ENCODE assay signal across 8 cellular contexts in the genomic region with DNA sequence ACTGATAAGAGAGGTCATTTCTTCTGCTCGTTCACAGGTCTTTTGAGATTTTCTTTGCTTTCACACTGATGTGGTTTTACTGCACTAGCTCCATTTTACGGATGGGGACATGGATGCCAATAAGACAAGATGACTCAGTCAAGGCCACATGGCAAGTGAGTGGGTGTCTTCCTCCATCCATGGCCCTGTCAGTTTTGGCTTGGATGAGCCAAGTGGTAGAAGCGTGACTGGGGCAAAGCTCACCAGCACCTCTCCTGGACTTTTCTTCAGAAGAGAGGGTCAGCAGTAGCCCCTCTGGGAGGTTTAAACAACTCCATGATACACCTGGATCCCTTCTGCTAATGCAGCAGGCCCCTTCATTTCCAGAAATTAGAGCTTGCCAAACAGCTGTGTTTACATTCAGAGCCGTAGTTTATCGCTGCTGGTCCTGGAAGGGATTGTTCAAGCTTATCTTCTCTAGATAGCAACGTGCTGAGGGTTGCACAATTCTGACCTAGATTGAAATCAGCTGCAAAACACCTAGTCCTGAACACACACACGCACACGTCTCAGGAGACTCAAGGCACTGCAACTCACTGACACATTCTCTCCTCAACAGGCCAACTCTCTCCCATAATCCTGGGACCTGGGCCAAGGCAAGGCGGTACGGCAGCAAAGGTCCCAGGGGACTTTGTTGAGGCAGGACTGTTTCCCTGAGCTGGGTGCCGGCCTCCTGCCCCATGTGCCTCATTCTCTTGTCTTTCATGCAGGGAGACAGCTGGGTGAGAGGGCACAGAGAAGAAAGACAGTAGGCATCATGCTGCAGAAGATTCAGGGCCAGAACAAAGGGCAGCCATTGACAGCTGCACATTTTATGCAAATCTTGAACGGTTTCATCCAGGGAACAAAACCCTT. TPM values are rescaled to one million over a fixed set of nuclear protein-coding genes. Genes with fewer than 3 reads are reported as not detected.
DNase-seq lines count a peak whose midpoint lies in the region; ATAC-seq and TF ChIP-seq lines count a peak whose summit lies in the region.

No MANE protein-coding gene starts in this region.

- no peak for TF ChIP-seq CTCF in NB4 (IDR thresholded peaks at IDR 0.05; ENCODE audit: low read depth, low read length)
- no peak for TF ChIP-seq CTCF in left lung (IDR thresholded peaks at IDR 0.05)
- TF ChIP-seq CTCF in uterus (IDR thresholded peaks at IDR 0.05), result peak in 1 of 4 experiments; percentile 4

- peaks cover 88% of the 10 kb centered on the region for H3K4me1 Mint-ChIP-seq in activated naive CD4-positive, alpha-beta T cell treated with anti-CD3 and anti-CD28 coated beads, Interleukin-2, amount 50 U/mL, for 24 hours

- ATAC-seq in left lung (peak; percentile 59), HG03439 (IDR thresholded peaks at IDR 0.05; ENCODE audit: unreplicated experiment) (no peak)

- no peak overlapping the region for H3K4me3 ChIP-seq in NB4 (ENCODE audit: low read depth, low read length)
- no peak overlapping the region for H3K4me3 ChIP-seq in left lung
- no peak overlapping the region for H3K4me3 ChIP-seq in uterus

- TF ChIP-seq POLR2A in NB4 (IDR thresholded peaks at IDR 0.05; ENCODE audit: extremely low read depth, insufficient read length), result no peak
- no peak for TF ChIP-seq POLR2A in uterus (IDR thresholded peaks at IDR 0.05)

- H3K27me3 ChIP-seq in left lung (no peaks in the 10 kb centered on the region), uterus (no peaks in the 10 kb centered on the region)

- peaks cover 22 to 68% of the 10 kb centered on the region in 2 donors for H3K4me1 ChIP-seq in left lung
- no peaks in the 10 kb centered on the region for H3K4me1 ChIP-seq in uterus

- intact Hi-C loops in left lung (cut with DNase I), result no loop called here
- intact Hi-C loops in uterus (cut with DNase I; ENCODE audit: low total_unique reads), result no loop called here

- DNase-seq in stimulated activated CD4-positive, alpha-beta T cell treated with anti-CD3 and anti-CD28 coated beads, Interleukin-4, amount 100 ng/mL, for 24 hours, result peak; percentile 30
- DNase-seq in stimulated activated CD4-positive, alpha-beta T cell treated with anti-CD3 and anti-CD28 coated beads, Interleukin-12 subunit alpha, Interleukin-12 subunit beta, amount 100 ng/mL, for 4 hours, result no peak
- DNase-seq in NB4 (ENCODE audit: low read depth), result peak; percentile 91
- no peak for DNase-seq in left lung
- DNase-seq in uterus, result peak in 1 of 2 donors; percentile 78
- no peak for DNase-seq in HK-2 (ENCODE audit: unreplicated experiment)

- H3K9me3 Mint-ChIP-seq in activated naive CD4-positive, alpha-beta T cell treated with anti-CD3 and anti-CD28 coated beads, Interleukin-2, amount 50 U/mL, for 24 hours, result no peaks in the 10 kb centered on the region

- no peaks in the 10 kb centered on the region for H3K36me3 Mint-ChIP-seq in activated naive CD4-positive, alpha-beta T cell treated with anti-CD3 and anti-CD28 coated beads, Interleukin-2, amount 50 U/mL, for 24 hours

- no peaks in the 10 kb centered on the region for H3K27me3 Mint-ChIP-seq in activated naive CD4-positive, alpha-beta T cell treated with anti-CD3 and anti-CD28 coated beads, Interleukin-2, amount 50 U/mL, for 24 hours

- H3K4me3 Mint-ChIP-seq in activated naive CD4-positive, alpha-beta T cell treated with anti-CD3 and anti-CD28 coated beads, Interleukin-2, amount 50 U/mL, for 24 hours, result peak overlapping the region; percentile 28

- H3K27ac ChIP-seq in left lung (peak overlapping the region in 1 of 2 donors; percentile 89), uterus (peak overlapping the region; percentile 74 to 80)

- H3K36me3 ChIP-seq in left lung (no peaks in the 10 kb centered on the region), uterus (no peaks in the 10 kb centered on the region)

- H3K27ac Mint-ChIP-seq in activated naive CD4-positive, alpha-beta T cell treated with anti-CD3 and anti-CD28 coated beads, Interleukin-2, amount 50 U/mL, for 24 hours, result peak overlapping the region; percentile 76

- no peaks in the 10 kb centered on the region for H3K9me3 ChIP-seq in left lung
- no peaks in the 10 kb centered on the region for H3K9me3 ChIP-seq in uterus

RNA-seq across cellular contexts. Expression of a gene that starts 14.2 kb away (rescaled TPM):
- total RNA-seq in left lung, result 10 to 100 TPM; 45.7 to 47.5 TPM
- 100 to 1,000 TPM in 3 of 4 donors, 10 to 100 TPM in 1; 17.4 to 157 (median 138) TPM for total RNA-seq in uterus

Comparison
In these comparisons a context has a peak if more than half of its experiments do, and no peak if none do; other contexts are left out.
1. DNase-seq: peak in stimulated activated CD4-positive, alpha-beta T cell treated with anti-CD3 and anti-CD28 coated beads, Interleukin-4, amount 100 ng/mL, for 24 hours (single experiment) and NB4 (single experiment); none in stimulated activated CD4-positive, alpha-beta T cell treated with anti-CD3 and anti-CD28 coated beads, Interleukin-12 subunit alpha, Interleukin-12 subunit beta, amount 100 ng/mL, for 4 hours (single experiment), left lung (0 of 2) and HK-2 (single experiment).